ENCODE assay signal across 9 cellular contexts in genomic region chr19:2549701-2550191, GRCh38.
DNase-seq lines count a peak whose midpoint lies in the region; ATAC-seq and TF ChIP-seq lines count a peak whose summit lies in the region.
"Had no signal": no experiment of that assay in that cellular context is flagged by ENCODE, and none has a peak within 500 bp of the region (broad histone marks: within the 10 kb centered on the region; RNA-seq: fewer than 3 reads in every experiment).

No MANE protein-coding gene starts in this region.

- no peak for TF ChIP-seq POLR2A in NB4 (IDR thresholded peaks at IDR 0.05; ENCODE audit: extremely low read depth, insufficient read length)

- no peaks in the 10 kb centered on the region for H3K9me3 ChIP-seq in muscle layer of colon (ENCODE audit: low read length)

- no peak overlapping the region for H3K9ac ChIP-seq in muscle layer of colon (ENCODE audit: low read length)

- TF ChIP-seq CTCF in NB4 (IDR thresholded peaks at IDR 0.05; ENCODE audit: low read depth, low read length) = no peak

- no peak for ATAC-seq in HG03439 (IDR thresholded peaks at IDR 0.05; ENCODE audit: unreplicated experiment)
- ATAC-seq: activated CD8-positive, alpha-beta T cell treated with anti-CD3 and anti-CD28 coated beads for 36 hours had no signal

- H3K4me1 ChIP-seq in ACC112 (ENCODE audit: control insufficient read depth, insufficient read depth, low read length, unreplicated experiment) = peaks cover 4% of the 10 kb centered on the region
- peaks cover 12% of the 10 kb centered on the region for H3K4me1 ChIP-seq in muscle layer of colon (ENCODE audit: insufficient read depth, low read length)

- H3K27me3 ChIP-seq in ACC112 (ENCODE audit: insufficient read depth, low read length) = no peaks in the 10 kb centered on the region
- H3K27me3 ChIP-seq in muscle layer of colon (ENCODE audit: control insufficient read depth in 1 of 2, insufficient read depth in 2 of 2, low read length in 2 of 2) = no peaks in the 10 kb centered on the region

- H3K27ac ChIP-seq in ACC112 (ENCODE audit: low read depth, low read length) (peak overlapping the region; percentile 70; the same call in 1 of the 2 replicates), muscle layer of colon (ENCODE audit: low read depth, low read length) (peak overlapping the region; percentile 56)

- H2AFZ ChIP-seq in ACC112 (ENCODE audit: low read length, unreplicated experiment) = peak overlapping the region; percentile 38

- H3K79me2 ChIP-seq in ACC112 (ENCODE audit: control insufficient read depth, insufficient read depth, low read length, unreplicated experiment) = no peaks in the 10 kb centered on the region

- DNase-seq in NB4 (ENCODE audit: low read depth) = peak; percentile 62
- peak; percentile 50 to 63 for DNase-seq in dermis microvascular lymphatic vessel endothelial cell (ENCODE audit: low read depth in 2 of 2)
- DNase-seq in SK-N-DZ (ENCODE audit: low spot score) = no peak
- no peak for DNase-seq in NCI-H226
- DNase-seq in NCI-H1436 treated with DMSO at 0.1 percent for 48 hours (lab: John Stamatoyannopoulos, UW) = no peak
- DNase-seq: activated CD8-positive, alpha-beta T cell treated with anti-CD3 and anti-CD28 coated beads for 36 hours had no signal

- H3K36me3 ChIP-seq in ACC112 (ENCODE audit: insufficient read depth, low read length) (no peaks in the 10 kb centered on the region), muscle layer of colon (ENCODE audit: insufficient read depth, low read length) (no peaks in the 10 kb centered on the region)

- H3K4me3 ChIP-seq in ACC112 (ENCODE audit: low read depth, low read length) = no peak overlapping the region
- no peak overlapping the region for H3K4me3 ChIP-seq in NB4 (ENCODE audit: low read depth, low read length)
- H3K4me3 ChIP-seq in muscle layer of colon (ENCODE audit: low read depth in 1 of 2, low read length in 2 of 2) = no peak overlapping the region

Comparison
In these comparisons a context has a peak if more than half of its experiments do, and no peak if none do; other contexts are left out.
1. DNase-seq: peak in NB4 (single experiment) and dermis microvascular lymphatic vessel endothelial cell (2 of 2); none in SK-N-DZ (single experiment), NCI-H226 (single experiment) and NCI-H1436 treated with DMSO at 0.1 percent for 48 hours (single experiment).